ENCODE assay signal across 3 cellular contexts in the genomic region with DNA sequence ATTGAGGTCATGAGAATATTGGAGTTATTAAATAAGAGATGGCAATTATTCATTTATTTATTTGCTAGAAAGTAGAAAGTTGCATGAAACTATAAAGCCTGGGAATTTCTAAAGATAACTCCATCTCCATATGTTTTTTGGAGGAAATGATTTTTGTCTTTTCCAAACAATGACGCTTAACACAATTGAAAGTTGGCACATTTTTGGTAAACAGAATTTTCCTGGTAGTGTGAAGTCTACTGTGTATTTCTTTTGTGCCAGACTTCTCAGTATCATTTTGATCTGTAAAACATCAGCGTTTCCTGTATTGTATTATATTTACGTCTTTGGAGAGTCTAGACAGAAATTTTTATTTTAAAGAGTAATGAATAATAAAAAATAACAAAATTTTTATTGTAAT.
TF ChIP-seq lines count a peak whose summit lies in the region.

No MANE protein-coding gene starts in this region.

TF ChIP-seq in SK-N-SH, 30 proteins besides CTCF, POLR2A, EP300 and RAD21 (continues in another document):
- no peak for TF ChIP-seq FOXM1 (IDR thresholded peaks at IDR 0.05; ENCODE audit: low read depth)
- TF ChIP-seq RCOR1 (IDR thresholded peaks at IDR 0.05; ENCODE audit: low read length), result no peak
- no peak for TF ChIP-seq POLR2AphosphoS5 (IDR thresholded peaks at IDR 0.05; ENCODE audit: low read depth, low read length)
- TF ChIP-seq, protein P1, sequence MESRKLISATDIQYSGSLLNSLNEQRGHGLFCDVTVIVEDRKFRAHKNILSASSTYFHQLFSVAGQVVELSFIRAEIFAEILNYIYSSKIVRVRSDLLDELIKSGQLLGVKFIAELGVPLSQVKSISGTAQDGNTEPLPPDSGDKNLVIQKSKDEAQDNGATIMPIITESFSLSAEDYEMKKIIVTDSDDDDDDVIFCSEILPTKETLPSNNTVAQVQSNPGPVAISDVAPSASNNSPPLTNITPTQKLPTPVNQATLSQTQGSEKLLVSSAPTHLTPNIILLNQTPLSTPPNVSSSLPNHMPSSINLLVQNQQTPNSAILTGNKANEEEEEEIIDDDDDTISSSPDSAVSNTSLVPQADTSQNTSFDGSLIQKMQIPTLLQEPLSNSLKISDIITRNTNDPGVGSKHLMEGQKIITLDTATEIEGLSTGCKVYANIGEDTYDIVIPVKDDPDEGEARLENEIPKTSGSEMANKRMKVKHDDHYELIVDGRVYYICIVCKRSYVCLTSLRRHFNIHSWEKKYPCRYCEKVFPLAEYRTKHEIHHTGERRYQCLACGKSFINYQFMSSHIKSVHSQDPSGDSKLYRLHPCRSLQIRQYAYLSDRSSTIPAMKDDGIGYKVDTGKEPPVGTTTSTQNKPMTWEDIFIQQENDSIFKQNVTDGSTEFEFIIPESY (IDR thresholded peaks at IDR 0.05; ENCODE audit: borderline replicate concordance, low read depth), result no peak
- TF ChIP-seq, protein P2, sequence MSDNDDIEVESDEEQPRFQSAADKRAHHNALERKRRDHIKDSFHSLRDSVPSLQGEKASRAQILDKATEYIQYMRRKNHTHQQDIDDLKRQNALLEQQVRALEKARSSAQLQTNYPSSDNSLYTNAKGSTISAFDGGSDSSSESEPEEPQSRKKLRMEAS (IDR thresholded peaks at IDR 0.05; ENCODE audit: low read depth), result no peak
- no peak for TF ChIP-seq ELF1 (IDR thresholded peaks at IDR 0.05)
- TF ChIP-seq TEAD4 (IDR thresholded peaks at IDR 0.05; ENCODE audit: borderline replicate concordance, insufficient read depth), result no peak
- TF ChIP-seq FOXJ3 (CRISPR knock-in tag; IDR thresholded peaks at IDR 0.05), result no peak
- no peak for TF ChIP-seq MEF2A (IDR thresholded peaks at IDR 0.05; ENCODE audit: borderline replicate concordance, low read depth)
- no peak for TF ChIP-seq TAF1 (IDR thresholded peaks at IDR 0.05; ENCODE audit: borderline replicate concordance, low read depth, low read length)
- TF ChIP-seq, protein P3, sequence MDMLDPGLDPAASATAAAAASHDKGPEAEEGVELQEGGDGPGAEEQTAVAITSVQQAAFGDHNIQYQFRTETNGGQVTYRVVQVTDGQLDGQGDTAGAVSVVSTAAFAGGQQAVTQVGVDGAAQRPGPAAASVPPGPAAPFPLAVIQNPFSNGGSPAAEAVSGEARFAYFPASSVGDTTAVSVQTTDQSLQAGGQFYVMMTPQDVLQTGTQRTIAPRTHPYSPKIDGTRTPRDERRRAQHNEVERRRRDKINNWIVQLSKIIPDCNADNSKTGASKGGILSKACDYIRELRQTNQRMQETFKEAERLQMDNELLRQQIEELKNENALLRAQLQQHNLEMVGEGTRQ (IDR thresholded peaks at IDR 0.05; ENCODE audit: borderline replicate concordance, low read depth, low read length), result no peak
- TF ChIP-seq NRF1 (IDR thresholded peaks at IDR 0.05; ENCODE audit: low read depth, low read length), result no peak
- TF ChIP-seq TCF12 (IDR thresholded peaks at IDR 0.05), result no peak

TF ChIP-seq in SK-N-SH treated with all-trans-retinoic acid at 6 μM for 48 hours, 23 proteins besides CTCF, POLR2A, EP300 and RAD21:
- TF ChIP-seq BACH2 (CRISPR knock-in tag; IDR thresholded peaks at IDR 0.05; ENCODE audit: borderline replicate concordance) (no peak), ZFP30 (CRISPR knock-in tag; IDR thresholded peaks at IDR 0.05) (no peak), OSR1 (CRISPR knock-in tag; IDR thresholded peaks at IDR 0.05) (no peak), CSDC2 (CRISPR knock-in tag; IDR thresholded peaks at IDR 0.05) (no peak), ZNF8 (CRISPR knock-in tag; IDR thresholded peaks at IDR 0.05) (no peak), SNAI2 (CRISPR knock-in tag; IDR thresholded peaks at IDR 0.05) (no peak), TCF4 (CRISPR knock-in tag; IDR thresholded peaks at IDR 0.05; ENCODE audit: borderline replicate concordance) (no peak), ZFP3 (CRISPR knock-in tag; IDR thresholded peaks at IDR 0.05) (no peak), ZNF70 (CRISPR knock-in tag; IDR thresholded peaks at IDR 0.05) (no peak)
- TF ChIP-seq, protein P4, sequence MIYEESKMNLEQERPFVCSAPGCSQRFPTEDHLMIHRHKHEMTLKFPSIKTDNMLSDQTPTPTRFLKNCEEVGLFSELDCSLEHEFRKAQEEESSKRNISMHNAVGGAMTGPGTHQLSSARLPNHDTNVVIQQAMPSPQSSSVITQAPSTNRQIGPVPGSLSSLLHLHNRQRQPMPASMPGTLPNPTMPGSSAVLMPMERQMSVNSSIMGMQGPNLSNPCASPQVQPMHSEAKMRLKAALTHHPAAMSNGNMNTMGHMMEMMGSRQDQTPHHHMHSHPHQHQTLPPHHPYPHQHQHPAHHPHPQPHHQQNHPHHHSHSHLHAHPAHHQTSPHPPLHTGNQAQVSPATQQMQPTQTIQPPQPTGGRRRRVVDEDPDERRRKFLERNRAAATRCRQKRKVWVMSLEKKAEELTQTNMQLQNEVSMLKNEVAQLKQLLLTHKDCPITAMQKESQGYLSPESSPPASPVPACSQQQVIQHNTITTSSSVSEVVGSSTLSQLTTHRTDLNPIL (CRISPR knock-in tag; IDR thresholded peaks at IDR 0.05; ENCODE audit: low read depth), result no peak
- TF ChIP-seq, protein P5, sequence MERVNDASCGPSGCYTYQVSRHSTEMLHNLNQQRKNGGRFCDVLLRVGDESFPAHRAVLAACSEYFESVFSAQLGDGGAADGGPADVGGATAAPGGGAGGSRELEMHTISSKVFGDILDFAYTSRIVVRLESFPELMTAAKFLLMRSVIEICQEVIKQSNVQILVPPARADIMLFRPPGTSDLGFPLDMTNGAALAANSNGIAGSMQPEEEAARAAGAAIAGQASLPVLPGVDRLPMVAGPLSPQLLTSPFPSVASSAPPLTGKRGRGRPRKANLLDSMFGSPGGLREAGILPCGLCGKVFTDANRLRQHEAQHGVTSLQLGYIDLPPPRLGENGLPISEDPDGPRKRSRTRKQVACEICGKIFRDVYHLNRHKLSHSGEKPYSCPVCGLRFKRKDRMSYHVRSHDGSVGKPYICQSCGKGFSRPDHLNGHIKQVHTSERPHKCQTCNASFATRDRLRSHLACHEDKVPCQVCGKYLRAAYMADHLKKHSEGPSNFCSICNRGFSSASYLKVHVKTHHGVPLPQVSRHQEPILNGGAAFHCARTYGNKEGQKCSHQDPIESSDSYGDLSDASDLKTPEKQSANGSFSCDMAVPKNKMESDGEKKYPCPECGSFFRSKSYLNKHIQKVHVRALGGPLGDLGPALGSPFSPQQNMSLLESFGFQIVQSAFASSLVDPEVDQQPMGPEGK (CRISPR knock-in tag; IDR thresholded peaks at IDR 0.05; ENCODE audit: borderline replicate concordance), result no peak
- TF ChIP-seq, protein P6, sequence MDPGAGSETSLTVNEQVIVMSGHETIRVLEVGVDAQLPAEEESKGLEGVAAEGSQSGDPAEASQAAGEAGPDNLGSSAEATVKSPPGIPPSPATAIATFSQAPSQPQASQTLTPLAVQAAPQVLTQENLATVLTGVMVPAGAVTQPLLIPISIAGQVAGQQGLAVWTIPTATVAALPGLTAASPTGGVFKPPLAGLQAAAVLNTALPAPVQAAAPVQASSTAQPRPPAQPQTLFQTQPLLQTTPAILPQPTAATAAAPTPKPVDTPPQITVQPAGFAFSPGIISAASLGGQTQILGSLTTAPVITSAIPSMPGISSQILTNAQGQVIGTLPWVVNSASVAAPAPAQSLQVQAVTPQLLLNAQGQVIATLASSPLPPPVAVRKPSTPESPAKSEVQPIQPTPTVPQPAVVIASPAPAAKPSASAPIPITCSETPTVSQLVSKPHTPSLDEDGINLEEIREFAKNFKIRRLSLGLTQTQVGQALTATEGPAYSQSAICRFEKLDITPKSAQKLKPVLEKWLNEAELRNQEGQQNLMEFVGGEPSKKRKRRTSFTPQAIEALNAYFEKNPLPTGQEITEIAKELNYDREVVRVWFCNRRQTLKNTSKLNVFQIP (CRISPR knock-in tag; IDR thresholded peaks at IDR 0.05; ENCODE audit: borderline replicate concordance, low read depth), result no peak
- TF ChIP-seq, protein P7, sequence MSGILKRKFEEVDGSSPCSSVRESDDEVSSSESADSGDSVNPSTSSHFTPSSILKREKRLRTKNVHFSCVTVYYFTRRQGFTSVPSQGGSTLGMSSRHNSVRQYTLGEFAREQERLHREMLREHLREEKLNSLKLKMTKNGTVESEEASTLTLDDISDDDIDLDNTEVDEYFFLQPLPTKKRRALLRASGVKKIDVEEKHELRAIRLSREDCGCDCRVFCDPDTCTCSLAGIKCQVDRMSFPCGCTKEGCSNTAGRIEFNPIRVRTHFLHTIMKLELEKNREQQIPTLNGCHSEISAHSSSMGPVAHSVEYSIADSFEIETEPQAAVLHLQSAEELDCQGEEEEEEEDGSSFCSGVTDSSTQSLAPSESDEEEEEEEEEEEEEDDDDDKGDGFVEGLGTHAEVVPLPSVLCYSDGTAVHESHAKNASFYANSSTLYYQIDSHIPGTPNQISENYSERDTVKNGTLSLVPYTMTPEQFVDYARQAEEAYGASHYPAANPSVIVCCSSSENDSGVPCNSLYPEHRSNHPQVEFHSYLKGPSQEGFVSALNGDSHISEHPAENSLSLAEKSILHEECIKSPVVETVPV (CRISPR knock-in tag; IDR thresholded peaks at IDR 0.05), result no peak

TF ChIP-seq in endothelial cell of umbilical vein, 7 proteins besides CTCF, POLR2A, EP300 and RAD21:
- TF ChIP-seq POLR2AphosphoS5 (IDR thresholded peaks at IDR 0.05; ENCODE audit: insufficient read depth, low read depth, low read length), result no peak
- TF ChIP-seq GATA2 (IDR thresholded peaks at IDR 0.05; ENCODE audit: insufficient read depth, insufficient read length, low read depth, low read length), result no peak
- TF ChIP-seq JUN (IDR thresholded peaks at IDR 0.05; ENCODE audit: borderline replicate concordance, insufficient read depth, insufficient read length, low read depth), result peak; percentile 5
- TF ChIP-seq EZH2 (IDR thresholded peaks at IDR 0.05; ENCODE audit: borderline replicate concordance, low read depth, low read length, severe bottlenecking), result no peak
- TF ChIP-seq FOS (IDR thresholded peaks at IDR 0.05; ENCODE audit: borderline replicate concordance, insufficient read depth, low read length), result no peak
